ENCODE assay signal across 20 cellular contexts in the genomic region with DNA sequence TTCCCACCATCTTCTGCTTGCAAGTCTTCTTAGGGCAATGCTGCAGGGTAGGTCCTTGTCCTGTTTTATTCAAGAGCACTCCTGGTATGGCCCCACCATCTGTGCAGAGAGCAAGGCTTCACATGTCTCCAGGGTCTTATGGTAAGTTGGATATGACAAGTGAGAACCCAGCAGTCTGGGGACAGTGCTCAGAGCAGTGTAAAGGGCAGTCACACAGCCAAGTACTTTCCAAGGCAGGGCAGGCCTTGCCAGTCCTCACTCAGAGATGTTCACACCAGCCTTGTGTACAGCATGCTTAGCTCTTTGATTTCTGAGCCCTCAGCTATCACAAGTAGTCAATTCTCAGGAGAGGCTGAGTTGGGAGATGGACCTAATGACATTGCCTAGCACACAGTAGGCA.
DNase-seq lines count a peak whose midpoint lies in the region; ATAC-seq and TF ChIP-seq lines count a peak whose summit lies in the region.
"Had no signal": no experiment of that assay in that cellular context is flagged by ENCODE, and none has a peak within 500 bp of the region (broad histone marks: within the 10 kb centered on the region; RNA-seq: fewer than 3 reads in every experiment).

No MANE protein-coding gene starts in this region.

- no peak overlapping the region for H2BK15ac ChIP-seq in mesenchymal stem cell (ENCODE audit: low read depth, poor library complexity, severe bottlenecking)

- H3K9me3 ChIP-seq in SJSA1 (replicated peaks) (no peaks in the 10 kb centered on the region), mesenchymal stem cell (ENCODE audit: control insufficient read depth, low read length) (no peaks in the 10 kb centered on the region), upper lobe of left lung (no peaks in the 10 kb centered on the region)
- H3K9me3 ChIP-seq: Peyer's patch, thoracic aorta had no signal

- peak; percentile 12 for ATAC-seq in foreskin keratinocyte
- peak; percentile 37 to 75 for ATAC-seq in upper lobe of left lung (ENCODE audit: low FRiP score in 2 of 2)

- CTCF ChIA-PET in RWPE1 (lab: Yijun Ruan, JAX), result interaction anchor here (0.7 kb wide), 1 partner anchor 11 kb away, joined by 3 read pairs; no protein-coding TSS in a partner anchor

- H3K27ac ChIP-seq in SJSA1, result peak overlapping the region; percentile 87
- H3K27ac ChIP-seq in foreskin keratinocyte, result no peak overlapping the region
- no peak overlapping the region for H3K27ac ChIP-seq in mesenchymal stem cell (ENCODE audit: low read length, poor library complexity, severe bottlenecking)
- H3K27ac ChIP-seq in upper lobe of left lung, result peak overlapping the region; percentile 37 to 62 (median 42)
- no peak overlapping the region for H3K27ac ChIP-seq in RWPE1
- H3K27ac ChIP-seq: cardiac muscle cell, SK-N-MC, VCaP had no signal

- H3K4ac ChIP-seq in mesenchymal stem cell (ENCODE audit: low read depth in 1 of 2, low read length in 2 of 2), result peak overlapping the region; percentile 30 to 99

- no peak overlapping the region for H2BK5ac ChIP-seq in mesenchymal stem cell (ENCODE audit: low read depth, low read length, poor library complexity, severe bottlenecking)

- peak overlapping the region in 1 of 2 experiments; percentile 5 for H3K14ac ChIP-seq in mesenchymal stem cell (ENCODE audit: low read length in 2 of 2)

- no peaks in the 10 kb centered on the region for H3K27me3 ChIP-seq in SJSA1 (replicated peaks)
- no peaks in the 10 kb centered on the region for H3K27me3 ChIP-seq in foreskin keratinocyte
- H3K27me3 ChIP-seq in mesenchymal stem cell (ENCODE audit: control insufficient read depth in 1 of 2, insufficient read depth in 1 of 2, low read length in 2 of 2), result no peaks in the 10 kb centered on the region
- H3K27me3 ChIP-seq in upper lobe of left lung, result no peaks in the 10 kb centered on the region
- H3K27me3 ChIP-seq: cardiac muscle cell, Peyer's patch had no signal

- peak overlapping the region; percentile 89 to 98 for H3K18ac ChIP-seq in mesenchymal stem cell (ENCODE audit: low read depth in 1 of 2, low read length in 2 of 2)

- no peak overlapping the region for H3K4me2 ChIP-seq in mesenchymal stem cell (ENCODE audit: low read length, poor library complexity, severe bottlenecking)

- peak overlapping the region; percentile 98 for H4K8ac ChIP-seq in mesenchymal stem cell (ENCODE audit: low read length)

- H3K4me1 ChIP-seq in SJSA1 (replicated peaks) (peaks cover 32% of the 10 kb centered on the region), foreskin keratinocyte (peaks cover 6% of the 10 kb centered on the region), mesenchymal stem cell (ENCODE audit: control insufficient read depth, insufficient read depth, low read depth, low read length) (no peaks in the 10 kb centered on the region), upper lobe of left lung (peaks cover 10 to 18% (median 12%) of the 10 kb centered on the region in 4 donors)
- H3K4me1 ChIP-seq: Peyer's patch had no signal

- H3K4me3 ChIP-seq in SJSA1 (no peak overlapping the region), mesenchymal stem cell (ENCODE audit: insufficient read depth in 1 of 2, low read depth in 1 of 2, low read length in 2 of 2) (no peak overlapping the region), upper lobe of left lung (no peak overlapping the region)
- H3K4me3 ChIP-seq: cardiac muscle cell, Peyer's patch, SK-N-MC, thoracic aorta had no signal

- peak overlapping the region in 1 of 2 experiments; percentile 66 for H3K23ac ChIP-seq in mesenchymal stem cell (ENCODE audit: low read length in 2 of 2)

- POLR2A ChIA-PET in RWPE1 (lab: Yijun Ruan, JAX; ENCODE audit: low non-redundant PET), result no interaction called here

- H3K36me3 ChIP-seq in SJSA1, result no peaks in the 10 kb centered on the region
- no peaks in the 10 kb centered on the region for H3K36me3 ChIP-seq in mesenchymal stem cell (ENCODE audit: control insufficient read depth in 1 of 2, insufficient read depth in 2 of 2, low read depth in 1 of 2, low read length in 2 of 2)
- no peaks in the 10 kb centered on the region for H3K36me3 ChIP-seq in upper lobe of left lung
- H3K36me3 ChIP-seq: cardiac muscle cell, Peyer's patch, thoracic aorta had no signal

- DNase-seq in SJSA1 (ENCODE audit: low read depth in 1 of 2, low spot score in 2 of 2) (no peak), foreskin keratinocyte (no peak), mesenchymal stem cell (no peak), upper lobe of left lung (no peak), HK-2 (ENCODE audit: unreplicated experiment) (no peak), EL (no peak), RWPE1 (ENCODE audit: low spot score) (no peak)
- DNase-seq: activated gamma-delta T cell; CD4-positive, alpha-beta memory T cell; KG1; MV-4-11; NCI-H2029; NCI-H446; Peyer's patch; stimulated activated CD4-positive, alpha-beta T cell treated with anti-CD3 and anti-CD28 coated beads, Interleukin-15, amount 100 ng/mL, for 24 hours; T-helper 2 cell had no signal

- peak overlapping the region; percentile 16 for H3K9ac ChIP-seq in mesenchymal stem cell (ENCODE audit: low read length)

- TF ChIP-seq CTCF in foreskin keratinocyte (conservative IDR thresholded peaks at IDR 0.05) (no peak), upper lobe of left lung (IDR thresholded peaks at IDR 0.05) (no peak), RWPE1 (conservative IDR thresholded peaks at IDR 0.05; ENCODE audit: low read depth) (no peak)

- no peak for TF ChIP-seq POLR2A in upper lobe of left lung (IDR thresholded peaks at IDR 0.05)

- H2AFZ ChIP-seq in mesenchymal stem cell (ENCODE audit: low read depth, low read length), result no peak overlapping the region

- H2BK12ac ChIP-seq in mesenchymal stem cell (ENCODE audit: low read length in 2 of 2), result peak overlapping the region; percentile 92 to 100

- no peaks in the 10 kb centered on the region for H3K79me1 ChIP-seq in mesenchymal stem cell (replicated peaks; ENCODE audit: low read length, poor library complexity, severe bottlenecking)

- no peak for TF ChIP-seq EP300 in upper lobe of left lung (IDR thresholded peaks at IDR 0.05)

- peak overlapping the region; percentile 97 for H4K91ac ChIP-seq in mesenchymal stem cell (ENCODE audit: low read length)

- H2AK5ac ChIP-seq in mesenchymal stem cell (ENCODE audit: low read length, severe bottlenecking), result no peak overlapping the region

- peak overlapping the region; percentile 74 for H2BK120ac ChIP-seq in mesenchymal stem cell (ENCODE audit: low read depth, low read length)

Comparison
In these comparisons a context has a peak if more than half of its experiments do, and no peak if none do; other contexts are left out.
1. H3K27ac ChIP-seq: peak in SJSA1 (single experiment) and upper lobe of left lung (4 of 4); none in foreskin keratinocyte (single experiment), mesenchymal stem cell (single experiment) and RWPE1 (single experiment).